Comparison of ENCODE assay signal across 8 cellular contexts in the genomic region with DNA sequence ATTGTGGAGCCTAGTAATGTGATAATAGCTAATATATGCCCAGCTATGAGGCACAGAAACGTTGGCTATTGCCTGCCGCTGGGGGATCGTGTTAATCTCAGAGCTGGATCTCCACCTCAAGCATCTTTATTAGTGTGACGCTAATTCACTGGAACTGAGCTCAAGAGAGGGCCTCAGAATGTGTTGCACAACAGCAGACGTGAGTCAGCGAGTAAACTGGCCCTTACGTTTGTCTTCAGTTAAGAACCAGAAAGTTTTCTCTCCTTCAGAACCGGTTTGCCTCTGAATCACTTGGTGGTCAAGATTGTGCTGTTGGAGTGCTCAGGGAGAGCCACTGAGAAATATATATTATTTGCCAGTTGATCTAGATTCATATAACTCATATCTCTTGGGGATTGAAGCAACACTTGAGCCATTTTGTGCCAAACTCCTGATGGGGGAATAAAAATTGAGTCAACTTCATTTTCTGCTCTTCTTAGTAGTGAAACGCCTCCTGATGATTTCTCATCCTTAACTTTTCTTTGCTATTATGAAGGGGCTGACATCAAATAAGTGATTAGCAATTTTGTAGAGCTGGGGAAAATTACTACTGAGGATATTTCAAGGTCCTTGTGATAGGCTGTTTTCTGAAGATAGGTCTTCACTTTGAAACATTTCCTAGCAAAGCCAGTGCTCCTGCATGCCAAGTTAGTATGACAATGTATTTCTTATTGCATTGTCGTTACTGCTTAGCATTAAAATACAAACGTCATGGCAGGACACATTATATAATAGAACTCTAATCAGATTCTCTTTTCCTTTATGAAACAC.
DNase-seq lines count a peak whose midpoint lies in the region.

No MANE protein-coding gene starts in this region.

- DNase-seq in ELF-1 (ENCODE audit: low read depth, low spot score) (peak; percentile 67), RKO (ENCODE audit: low spot score) (peak; percentile 81), fibroblast of the conjunctiva (ENCODE audit: low read depth) (peak; percentile 98), putamen (ENCODE audit: low spot score) (peak; percentile 52), NCI-H524 treated with DMSO at 0.1 percent for 48 hours (lab: John Stamatoyannopoulos, UW) (no peak), D341Med (ENCODE audit: low spot score) (no peak), NCI-H1930 (lab: John Stamatoyannopoulos, UW) (no peak), T-helper 9 cell (no peak)

Comparison
In these comparisons a context has a peak if more than half of its experiments do, and no peak if none do; other contexts are left out.
1. DNase-seq: peak in ELF-1 (single experiment), RKO (single experiment), fibroblast of the conjunctiva (single experiment) and putamen (single experiment); none in NCI-H524 treated with DMSO at 0.1 percent for 48 hours (single experiment), D341Med (single experiment), NCI-H1930 (0 of 2) and T-helper 9 cell (single experiment).